Comparison of ENCODE assay signal across 8 cellular contexts in genomic region chr7:98165827-98166667, GRCh38. TPM values are rescaled to one million over a fixed set of nuclear protein-coding genes. Genes with fewer than 3 reads are reported as not detected.
DNase-seq lines count a peak whose midpoint lies in the region; ATAC-seq, FAIRE-seq and TF ChIP-seq lines count a peak whose summit lies in the region.

No MANE protein-coding gene starts in this region.

- H3K36me3 ChIP-seq in kidney (ENCODE audit: control insufficient read depth in 1 of 2, insufficient read depth in 2 of 2, low read length in 2 of 2), result no peaks in the 10 kb centered on the region
- H3K36me3 ChIP-seq in MG63, result no peaks in the 10 kb centered on the region

- no peak overlapping the region for H3K27ac ChIP-seq in RWPE1
- H3K27ac ChIP-seq in kidney (ENCODE audit: low read depth in 2 of 2, low read length in 2 of 2), result peak overlapping the region in 1 of 2 donors; percentile 23

- DNase-seq in RWPE1 (ENCODE audit: low spot score) (no peak), astrocyte of the hippocampus (ENCODE audit: low read depth, low spot score) (peak; percentile 63), kidney (no peak), MG63 (no peak), NCI-H226 (no peak)
- peak in 2 of 3 experiments; percentile 9 to 25 for DNase-seq in stimulated activated CD4-positive, alpha-beta T cell treated with anti-CD3 and anti-CD28 coated beads, TNF-alpha, amount 100 ng/mL, for 4 hours (ENCODE audit: low read depth in 3 of 3)

- H3K27me3 ChIP-seq in MG63, result no peaks in the 10 kb centered on the region

- H3K4me3 ChIP-seq in kidney (ENCODE audit: low read length in 2 of 2), result no peak overlapping the region
- H3K4me3 ChIP-seq in MG63, result no peak overlapping the region

- no peak overlapping the region for H3K9ac ChIP-seq in kidney (ENCODE audit: low read length in 2 of 2)

- TF ChIP-seq CTCF in GM12874 (IDR thresholded peaks at IDR 0.05; ENCODE audit: insufficient read depth, low read depth, low read length) (peak; percentile 70), RWPE1 (conservative IDR thresholded peaks at IDR 0.05; ENCODE audit: low read depth) (peak; percentile 79), kidney (IDR thresholded peaks at IDR 0.05; ENCODE audit: borderline replicate concordance, extremely low read depth, insufficient read depth) (peak; percentile 69)

- peaks cover 6 to 9% of the 10 kb centered on the region in 2 donors for H3K4me1 ChIP-seq in kidney (ENCODE audit: control insufficient read depth in 1 of 2, insufficient read depth in 1 of 2, low read depth in 1 of 2, low read length in 2 of 2)

- peak; percentile 62 for ATAC-seq in HG03460 (IDR thresholded peaks at IDR 0.05; ENCODE audit: unreplicated experiment)

- CTCF ChIA-PET in RWPE1 (lab: Yijun Ruan, JAX), result interaction anchor here (0.6 to 12.0 kb wide), 4 partner anchors 23 to 967 kb away, joined by 4 to 202 read pairs (median 4); no protein-coding TSS in a partner anchor

- intact Hi-C loops in kidney (cut with DNase I), result loop anchor here (5.0 to 10.0 kb wide), 2 partner anchors 61 to 144 kb away; partner anchors contain the start of gene LMTK2

- H3K9me3 ChIP-seq in kidney (ENCODE audit: control insufficient read depth in 1 of 2, low read length in 2 of 2) (no peaks in the 10 kb centered on the region), MG63 (no peaks in the 10 kb centered on the region)

- POLR2A ChIA-PET in RWPE1 (lab: Yijun Ruan, JAX; ENCODE audit: low non-redundant PET), result no interaction called here

- no peak for FAIRE-seq in kidney (lab: Jason Lieb, UNC)

RNA-seq across cellular contexts. Expression of gene BHLHA15, which starts 45.2 kb away (rescaled TPM):
- 3.1 TPM for total RNA-seq in kidney
- polyA plus RNA-seq in kidney (ENCODE audit: insufficient read depth, low read depth, low replicate concordance), result not detected
- total RNA-seq in MG63 (2014; rRNA removed; shearing (Covaris generic); ENCODE audit: low replicate concordance), result 0.74 TPM in 1 of 2 replicates, not detected in the other

RNA-seq across cellular contexts. Expression of gene LMTK2, which starts 59.4 kb away (rescaled TPM):
- total RNA-seq in kidney, result 24.8 TPM
- 3.3 TPM for polyA plus RNA-seq in kidney (ENCODE audit: insufficient read depth, low read depth, low replicate concordance)
- 2.6 and 4.8 TPM in 2 replicates for total RNA-seq in MG63 (2014; rRNA removed; shearing (Covaris generic); ENCODE audit: low replicate concordance)

Comparison
In these comparisons a context has a peak if more than half of its experiments do, and no peak if none do; other contexts are left out.
1. DNase-seq: peak in astrocyte of the hippocampus (single experiment) and stimulated activated CD4-positive, alpha-beta T cell treated with anti-CD3 and anti-CD28 coated beads, TNF-alpha, amount 100 ng/mL, for 4 hours (2 of 3); none in RWPE1 (single experiment), kidney (single experiment), MG63 (single experiment) and NCI-H226 (single experiment).
2. Peak in every context shown above with its lines, with median percentiles within 50 percentile points of each other: CTCF ChIP-seq.